In the genomic region with DNA sequence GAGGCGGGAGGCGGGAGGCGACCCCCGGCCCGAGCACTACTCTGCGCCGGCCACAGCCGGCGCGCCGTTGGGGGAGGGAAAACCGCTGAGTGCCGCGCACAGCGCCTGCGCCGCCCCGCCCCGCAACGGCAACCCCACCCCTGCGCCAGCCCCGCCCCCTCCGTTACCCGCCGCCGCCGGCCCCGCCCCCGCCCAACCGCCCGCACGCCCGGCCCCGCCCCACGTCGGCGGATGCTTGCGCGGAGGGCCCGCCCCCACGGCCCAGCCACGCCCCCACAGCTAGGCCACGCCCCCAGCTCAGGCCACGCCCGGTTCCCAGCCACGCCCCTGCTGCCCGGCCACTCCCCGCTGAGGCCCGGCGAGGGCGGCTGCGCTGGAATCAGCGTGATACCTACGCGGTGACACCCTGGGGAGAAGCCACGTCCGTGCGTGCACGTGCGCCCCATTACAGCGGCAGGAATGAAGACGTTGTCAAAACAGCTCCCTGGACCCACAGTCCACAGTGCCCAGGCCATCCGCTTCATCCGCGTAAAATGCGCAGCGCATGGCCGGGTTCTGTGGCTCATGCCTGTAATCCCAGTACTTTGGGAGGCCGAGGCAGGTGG, we compare ENCODE assay signal across 7 cellular contexts. TPM values are rescaled to one million over a fixed set of nuclear protein-coding genes. Genes with fewer than 3 reads are reported as not detected.
DNase-seq lines count a peak whose midpoint lies in the region; ATAC-seq, FAIRE-seq and TF ChIP-seq lines count a peak whose summit lies in the region.

TSS of gene TCFL5 (minus strand) at position 91 of the 605 bp plus-strand sequence. CDS start 152 bp downstream, outside the sequence.

- peak within 1 kb of the TSS; percentile 50 to 68 (median 64) for H3K4me3 ChIP-seq in keratinocyte (ENCODE audit: control insufficient read depth in 2 of 3, extremely low read depth in 1 of 3, insufficient read depth in 2 of 3, low read depth in 1 of 3, low read length in 3 of 3)

- peaks cover 24% of the 10 kb centered on the region for H3K4me1 ChIP-seq in keratinocyte (ENCODE audit: control insufficient read depth, extremely low read depth, insufficient read depth, low read length)

- dilution Hi-C loops in keratinocyte (cut with MboI; ENCODE audit: extremely low pct_ligation_motif_present, low sequenced_read_pairs): no loop called here

- H2AFZ ChIP-seq in keratinocyte (ENCODE audit: control insufficient read depth, low read length): peak within 1 kb of the TSS; percentile 81

- peak within 1 kb of the TSS; percentile 90 for H3K4me2 ChIP-seq in keratinocyte (ENCODE audit: control insufficient read depth, extremely low read depth, insufficient read depth, low read depth, low read length)

- H3K27ac ChIP-seq in caudate nucleus (ENCODE audit: low read depth, low read length): no peak within 1 kb of the TSS
- peak within 1 kb of the TSS; percentile 53 for H3K27ac ChIP-seq in keratinocyte (ENCODE audit: control insufficient read depth, insufficient read depth, low read length)

- peak within 1 kb of the TSS; percentile 73 for H3K9ac ChIP-seq in keratinocyte (ENCODE audit: control insufficient read depth, extremely low read depth, insufficient read depth, low read length)

- peaks cover 0 to 8% of the 10 kb centered on the region in 2 experiments for H3K36me3 ChIP-seq in keratinocyte (ENCODE audit: control insufficient read depth in 2 of 2, extremely low read depth in 1 of 2, insufficient read depth in 2 of 2, low read length in 2 of 2)

- peaks cover 6% of the 10 kb centered on the region for H4K20me1 ChIP-seq in keratinocyte (ENCODE audit: control insufficient read depth, extremely low read depth, insufficient read depth, low read length)

- peaks cover 29% of the 10 kb centered on the region for H3K79me2 ChIP-seq in keratinocyte (ENCODE audit: control insufficient read depth, insufficient read depth, low read length)

- no peaks in the 10 kb centered on the region for H3K9me1 ChIP-seq in keratinocyte (ENCODE audit: control insufficient read depth, extremely low read depth, insufficient read depth, low read length)

- DNase-seq in NCI-H2196 treated with DMSO at 0.1 percent for 48 hours (lab: John Stamatoyannopoulos, UW; ENCODE audit: unreplicated experiment): peak; percentile 80
- peak; percentile 90 to 94 (median 92) for DNase-seq in activated CD4-positive, CD25-positive, alpha-beta regulatory T cell (lab: John Stamatoyannopoulos, UW)
- peak; percentile 10 to 95 (median 86) for DNase-seq in caudate nucleus (lab: John Stamatoyannopoulos, UW)
- DNase-seq in keratinocyte (ENCODE audit: low read depth, low spot score): peak; percentile 58
- peak; percentile 94 to 95 for DNase-seq in stimulated activated CD4-positive, alpha-beta T cell treated with anti-CD3 and anti-CD28 coated beads, Interleukin-15, amount 100 ng/mL, for 1 hour (ENCODE audit: low read depth in 1 of 2, low spot score in 1 of 2)

- H3K27me3 ChIP-seq in keratinocyte (ENCODE audit: control insufficient read depth, extremely low read depth, insufficient read depth, low read length): no peaks in the 10 kb centered on the region

- TF ChIP-seq CTCF in keratinocyte (optimal IDR thresholded peaks at IDR 0.05 in 1 of 3, IDR thresholded peaks at IDR 0.05 in 1 of 3, conservative IDR thresholded peaks at IDR 0.05 in 1 of 3; ENCODE audit: extremely low read depth in 1 of 3, insufficient read depth in 2 of 3, low read length in 3 of 3): no peak

- no peak for FAIRE-seq in keratinocyte (lab: Jason Lieb, UNC)

- peak; percentile 61 for ATAC-seq in GM18502 (IDR thresholded peaks at IDR 0.05; ENCODE audit: poor library complexity, unreplicated experiment)
- peak; percentile 73 for ATAC-seq in HG02970 (IDR thresholded peaks at IDR 0.05; ENCODE audit: low FRiP score, unreplicated experiment)

- no peaks in the 10 kb centered on the region for H3K9me3 ChIP-seq in keratinocyte (ENCODE audit: control insufficient read depth, low read depth, low read length)

RNA-seq across cellular contexts. Expression of gene TCFL5, which starts in this region (rescaled TPM):
- polyA plus RNA-seq in keratinocyte: 9.9 to 14.6 TPM (median 14.5 TPM) in 3 replicates
- polyA plus RNA-seq in keratinocyte (2011; ENCODE audit: low read depth): 17.4 TPM
- polyA plus RNA-seq in keratinocyte (2011; cell fraction: cytosol; rRNA removed): 10.9 and 13.6 TPM in 2 replicates
- polyA plus RNA-seq in keratinocyte (2011; cell fraction: nucleus; rRNA removed): 10.4 and 11.7 TPM in 2 replicates
- 9.6 and 10.0 TPM in 2 replicates for polyA plus RNA-seq in keratinocyte (2012; ENCODE audit: low replicate concordance)
- polyA minus RNA-seq in keratinocyte: 1.1 to 6.7 TPM (median 5.7 TPM) in 3 replicates
- polyA minus RNA-seq in keratinocyte (2011; cell fraction: cytosol; rRNA and poly(A)+ RNA removed): 18.0 TPM
- 2.8 and 4.6 TPM in 2 replicates for polyA minus RNA-seq in keratinocyte (2011; cell fraction: nucleus; rRNA and poly(A)+ RNA removed)
